Comparison of ENCODE assay signal across 8 cellular contexts in the genomic region with DNA sequence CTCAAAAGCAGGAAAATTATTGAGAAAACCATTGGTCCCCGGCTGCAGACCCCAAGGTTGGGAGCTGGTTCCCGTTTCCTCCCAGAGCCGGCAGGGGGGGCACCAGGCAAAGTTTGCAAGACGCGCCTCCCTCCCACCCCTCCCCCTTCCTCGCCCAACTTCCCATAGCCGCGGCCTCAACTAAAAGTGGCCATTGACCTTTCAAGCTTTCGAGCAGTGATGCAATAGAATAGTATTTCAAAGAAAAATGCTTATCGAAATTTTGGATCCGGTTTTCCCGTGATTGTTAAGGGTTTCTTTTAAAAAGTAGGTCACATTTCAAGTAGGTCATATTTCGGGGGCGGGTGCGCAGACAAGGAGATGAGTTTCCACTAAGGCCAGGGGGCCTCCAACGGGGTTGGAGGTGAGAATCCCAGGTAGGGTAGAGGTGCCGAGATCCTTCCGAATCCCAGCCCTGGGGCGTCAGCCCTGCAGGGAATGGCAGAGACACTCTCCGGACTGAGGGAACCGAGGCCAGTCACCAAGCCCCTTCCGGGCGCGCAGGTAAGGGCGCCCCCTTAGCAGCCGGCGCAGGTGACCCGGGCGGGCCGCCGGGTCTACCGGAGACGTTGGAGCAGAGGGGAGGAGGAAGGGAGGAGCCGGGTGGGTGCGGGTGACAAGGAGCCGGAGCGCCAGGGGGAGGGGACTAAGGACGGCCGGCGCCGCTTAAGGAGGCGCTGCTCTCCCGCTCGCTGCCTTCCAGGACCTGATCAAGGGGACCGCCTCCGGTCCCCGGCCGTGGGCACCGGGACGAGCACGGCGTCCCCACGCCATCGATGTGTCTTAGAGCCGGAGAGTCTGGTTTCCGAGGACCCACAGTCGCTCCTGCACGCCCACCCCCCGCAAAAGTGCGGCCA. TPM values are rescaled to one million over a fixed set of nuclear protein-coding genes. Genes with fewer than 3 reads are reported as not detected.
DNase-seq lines count a peak whose midpoint lies in the region; ATAC-seq and TF ChIP-seq lines count a peak whose summit lies in the region.

No MANE protein-coding gene starts in this region.

- H3K4me3 ChIP-seq in SU-DHL-6 (ENCODE audit: insufficient read depth, low read length, poor library complexity, severe bottlenecking) = no peak overlapping the region
- peak overlapping the region; percentile 61 to 90 (median 72) for H3K4me3 ChIP-seq in heart left ventricle
- peak overlapping the region; percentile 78 to 97 (median 90) for H3K4me3 ChIP-seq in upper lobe of left lung

- TF ChIP-seq CTCF in SU-DHL-6 (IDR thresholded peaks at IDR 0.05; ENCODE audit: insufficient read depth, low read length, poor library complexity, severe bottlenecking) = peak; percentile 64
- peak; percentile 60 to 93 (median 88) for TF ChIP-seq CTCF in heart left ventricle (IDR thresholded peaks at IDR 0.05)
- peak; percentile 46 to 87 (median 70) for TF ChIP-seq CTCF in upper lobe of left lung (IDR thresholded peaks at IDR 0.05)

- H3K36me3 ChIP-seq in SU-DHL-6 (ENCODE audit: low read length) (no peaks in the 10 kb centered on the region), heart left ventricle (peaks cover 0 to 26% (median 15%) of the 10 kb centered on the region in 9 donors), upper lobe of left lung (peaks cover 0 to 2% (median 0%) of the 10 kb centered on the region in 4 donors)

- no peaks in the 10 kb centered on the region for H3K9me2 ChIP-seq in SU-DHL-6 (replicated peaks; ENCODE audit: insufficient read depth, low read length)

- H3K9me3 ChIP-seq in SU-DHL-6 (ENCODE audit: insufficient read depth, low read length) = no peaks in the 10 kb centered on the region
- no peaks in the 10 kb centered on the region for H3K9me3 ChIP-seq in heart left ventricle
- H3K9me3 ChIP-seq in upper lobe of left lung = no peaks in the 10 kb centered on the region

- H4K20me1 ChIP-seq in SU-DHL-6 (ENCODE audit: low read depth, low read length) = no peaks in the 10 kb centered on the region

- H3K79me2 ChIP-seq in SU-DHL-6 (ENCODE audit: insufficient read depth, low read length) = no peaks in the 10 kb centered on the region

- peak overlapping the region; percentile 41 for H3K4me2 ChIP-seq in SU-DHL-6 (ENCODE audit: low read depth, low read length, poor library complexity, severe bottlenecking)

- DNase-seq in DMS79 (lab: John Stamatoyannopoulos, UW) (peak; percentile 66), Kasumi-1 (lab: John Stamatoyannopoulos, UW) (peak; percentile 83 to 84), heart left ventricle (peak; percentile 90 to 92 (median 91)), posterior cingulate gyrus (peak; percentile 68 to 95 (median 78)), upper lobe of left lung (peak; percentile 91 to 92)

- no peak overlapping the region for H2AFZ ChIP-seq in SU-DHL-6 (ENCODE audit: low read depth, low read length, severe bottlenecking)

- peak; percentile 43 for ATAC-seq in GM21576 (IDR thresholded peaks at IDR 0.05; ENCODE audit: unreplicated experiment)
- peak; percentile 76 to 84 (median 79) for ATAC-seq in heart left ventricle
- peak; percentile 86 to 92 for ATAC-seq in upper lobe of left lung (ENCODE audit: low FRiP score in 2 of 2)

- no peaks in the 10 kb centered on the region for H3K27me3 ChIP-seq in SU-DHL-6 (ENCODE audit: low read length)
- H3K27me3 ChIP-seq in heart left ventricle = peaks cover 0 to 21% (median 0%) of the 10 kb centered on the region in 9 donors
- peaks cover 0 to 8% (median 2%) of the 10 kb centered on the region in 4 donors for H3K27me3 ChIP-seq in upper lobe of left lung

- H3K9ac ChIP-seq in SU-DHL-6 (ENCODE audit: low read length) = no peak overlapping the region

- TF ChIP-seq POLR2A in heart left ventricle (IDR thresholded peaks at IDR 0.05) = no peak
- TF ChIP-seq POLR2A in upper lobe of left lung (IDR thresholded peaks at IDR 0.05) = peak in 1 of 4 donors; percentile 23

- intact Hi-C loops in heart left ventricle (cut with DNase I) (loop anchor here (1.0 to 10.0 kb wide), 23 partner anchors 21 to 533 kb away; partner anchors contain the start of gene CRADD (in 7 of the 10)), posterior cingulate gyrus (cut with DNase I) (loop anchor here (1.0 to 10.0 kb wide), 3 partner anchors 172 to 532 kb away; no protein-coding TSS in a partner anchor)

- no peaks in the 10 kb centered on the region for H3F3A ChIP-seq in SU-DHL-6 (ENCODE audit: insufficient read depth)

- no peak overlapping the region for H3K27ac ChIP-seq in SU-DHL-6 (ENCODE audit: low read depth, low read length)
- H3K27ac ChIP-seq in adipose tissue (ENCODE audit: low read depth, low read length) = peak overlapping the region; percentile 78
- H3K27ac ChIP-seq in heart left ventricle = peak overlapping the region; percentile 81 to 99 (median 96)
- H3K27ac ChIP-seq in upper lobe of left lung = peak overlapping the region; percentile 89 to 95 (median 92)

- WGBS in adipose tissue, 3 donors = 0 to 1% (median 0%) methylated on average over 56 to 60 of the region's 60 CpGs
- WGBS in heart left ventricle, 4 donors = 0 to 2% (median 0%) methylated on average over 19 to 60 of the region's 60 CpGs
- 0 to 1% methylated on average over 15 to 40 of the region's 60 CpGs for WGBS in upper lobe of left lung, 2 donors

- H3K4me1 ChIP-seq in heart left ventricle = peaks cover 0 to 35% (median 6%) of the 10 kb centered on the region in 12 donors
- peaks cover 4 to 13% (median 10%) of the 10 kb centered on the region in 4 donors for H3K4me1 ChIP-seq in upper lobe of left lung

- TF ChIP-seq EP300 in upper lobe of left lung (IDR thresholded peaks at IDR 0.05) = peak in 2 of 4 donors; percentile 75 to 89

RNA-seq across cellular contexts. Expression of gene SOCS2, which starts 2.6 kb away (rescaled TPM):
- polyA plus RNA-seq in adipose tissue (10 to 100 TPM in 2 of 3 donors, 1 to 10 TPM in 1; 6.8 to 48.3 (median 47.7) TPM), heart left ventricle (10 to 100 TPM; 11.2 to 14.0 TPM)
- total RNA-seq in heart left ventricle (10 to 100 TPM in 8 of 9 donors, 1 to 10 TPM in 1; 9.2 to 46.5 (median 19.2) TPM), upper lobe of left lung (10 to 100 TPM; 18.3 to 63.0 (median 34.6) TPM)
